14 cellular contexts compared by ENCODE assay signal in genomic region chr18:35526476-35527120, GRCh38. TPM values are rescaled to one million over a fixed set of nuclear protein-coding genes. Genes with fewer than 3 reads are reported as not detected.
DNase-seq lines count a peak whose midpoint lies in the region; ATAC-seq and TF ChIP-seq lines count a peak whose summit lies in the region.
"Had no signal": no experiment of that assay in that cellular context is flagged by ENCODE, and none has a peak within 500 bp of the region (broad histone marks: within the 10 kb centered on the region; RNA-seq: fewer than 3 reads in every experiment).

No MANE protein-coding gene starts in this region.

- CTCF ChIA-PET in WTC11 (lab: Charles Lee) = interaction anchor here (0.9 to 1.8 kb wide), 4 partner anchors 29 to 424 kb away, joined by 3 to 7 read pairs (median 3); no protein-coding TSS in a partner anchor

- POLR2A ChIA-PET in WTC11 (lab: Charles Lee) = no interaction called here

- H3K4me1 Mint-ChIP-seq in WTC11 = peaks cover 37% of the 10 kb centered on the region

- no peaks in the 10 kb centered on the region for H3K9me3 ChIP-seq in smooth muscle cell (replicated peaks; ENCODE audit: low read depth)
- H3K9me3 ChIP-seq: esophagus squamous epithelium, HAP-1 had no signal

- peak overlapping the region; percentile 53 for H3K4me2 ChIP-seq in smooth muscle cell

- ATAC-seq in WTC11 = peak; percentile 61
- ATAC-seq in left ventricle myocardium superior = peak; percentile 51
- ATAC-seq in GM21528 (IDR thresholded peaks at IDR 0.05; ENCODE audit: low FRiP score, unreplicated experiment) = no peak
- no peak for ATAC-seq in HG02852 (IDR thresholded peaks at IDR 0.05; ENCODE audit: unreplicated experiment)
- ATAC-seq in GM21576 (IDR thresholded peaks at IDR 0.05; ENCODE audit: unreplicated experiment) = no peak

- H3K79me2 ChIP-seq in smooth muscle cell (ENCODE audit: low read depth) = no peaks in the 10 kb centered on the region

- no peaks in the 10 kb centered on the region; the same call in 1 of the 2 replicates for H3K27me3 Mint-ChIP-seq in WTC11 (ENCODE audit: low read depth)

- peaks cover 8% of the 10 kb centered on the region for H3K4me1 ChIP-seq in smooth muscle cell (ENCODE audit: low read depth)
- H3K4me1 ChIP-seq: HAP-1 had no signal

- TF ChIP-seq CTCF in WTC11 (IDR thresholded peaks at IDR 0.05) (no peak), smooth muscle cell (IDR thresholded peaks at IDR 0.05; ENCODE audit: borderline replicate concordance, insufficient read depth, poor library complexity, severe bottlenecking) (no peak)

- H3K9ac ChIP-seq in smooth muscle cell (ENCODE audit: low read depth) = no peak overlapping the region

- no peaks in the 10 kb centered on the region for H3K27me3 ChIP-seq in smooth muscle cell (ENCODE audit: low read depth)
- H3K27me3 ChIP-seq: esophagus squamous epithelium had no signal

- no peaks in the 10 kb centered on the region for H3K36me3 ChIP-seq in smooth muscle cell (ENCODE audit: low read depth)
- H3K36me3 ChIP-seq: esophagus squamous epithelium, HAP-1 had no signal

- peak; percentile 46 for DNase-seq in DMS153 (lab: John Stamatoyannopoulos, UW)
- no peak for DNase-seq in DMS153 treated with DMSO at 0.1 percent for 48 hours (lab: John Stamatoyannopoulos, UW; ENCODE audit: unreplicated experiment)
- no peak for DNase-seq in WTC11 (ENCODE audit: low spot score)
- peak; percentile 35 for DNase-seq in left ventricle myocardium superior
- DNase-seq in smooth muscle cell (lab: John Stamatoyannopoulos, UW; ENCODE audit: unreplicated experiment) = no peak
- DNase-seq: 8988T; activated effector memory CD4-positive, alpha-beta T cell treated with anti-CD3 and anti-CD28 coated beads, Interleukin-2, amount 50 U/mL, for 16 hours; esophagus squamous epithelium had no signal

- WGBS in smooth muscle cell (ENCODE audit: low lambda C conversion rate) = 46% methylated on average over 5 of the region's 5 CpGs

- H3K36me3 Mint-ChIP-seq in WTC11 = peaks cover 10% of the 10 kb centered on the region; the same call in 1 of the 2 replicates

- H3K4me3 Mint-ChIP-seq in WTC11 = no peak overlapping the region
- H3K4me3 Mint-ChIP-seq: neural crest cell; T-helper 2 cell treated with Interferon-gamma antibody and Interleukin-4, amounts not matched to agents 5 μg/mL and 100 μg/mL, for 36 hours had no signal

- intact Hi-C loops in left ventricle myocardium superior (cut with micrococcal nuclease) = no loop called here

- H3K27ac Mint-ChIP-seq in WTC11 = 0 out of 2 replicates have a peak overlapping the region, but pooled peaks have one; percentile 3
- H3K27ac Mint-ChIP-seq: T-helper 2 cell treated with Interferon-gamma antibody and Interleukin-4, amounts not matched to agents 5 μg/mL and 100 μg/mL, for 36 hours had no signal

- peaks cover 26% of the 10 kb centered on the region for H3K9me3 Mint-ChIP-seq in WTC11
- H3K9me3 Mint-ChIP-seq: T-helper 2 cell treated with Interferon-gamma antibody and Interleukin-4, amounts not matched to agents 5 μg/mL and 100 μg/mL, for 36 hours had no signal

- H3K4me3 ChIP-seq in smooth muscle cell = no peak overlapping the region
- H3K4me3 ChIP-seq: HAP-1 had no signal

- no peaks in the 10 kb centered on the region for H4K20me1 ChIP-seq in smooth muscle cell (ENCODE audit: low read depth)

- H3F3A ChIP-seq in smooth muscle cell (ENCODE audit: low read depth) = peaks cover 3% of the 10 kb centered on the region

- H3K27ac ChIP-seq in smooth muscle cell (ENCODE audit: low read depth) = no peak overlapping the region

- H2AFZ ChIP-seq in smooth muscle cell (ENCODE audit: low read depth) = no peak overlapping the region

TF ChIP-seq in WTC11, 78 proteins besides CTCF, POLR2A, EP300 and RAD21:
- TF ChIP-seq PRRX2 (CRISPR knock-in tag; IDR thresholded peaks at IDR 0.05) = no peak
- TF ChIP-seq RELA (CRISPR knock-in tag; IDR thresholded peaks at IDR 0.05; ENCODE audit: borderline replicate concordance) = no peak
- no peak for TF ChIP-seq JUN (CRISPR knock-in tag; IDR thresholded peaks at IDR 0.05)
- no peak for TF ChIP-seq NFATC4 (CRISPR knock-in tag; IDR thresholded peaks at IDR 0.05)
- TF ChIP-seq IRF1 (CRISPR knock-in tag; IDR thresholded peaks at IDR 0.05) = no peak
- no peak for TF ChIP-seq E2F1 (CRISPR knock-in tag; IDR thresholded peaks at IDR 0.05)
- TF ChIP-seq ZMAT4 (CRISPR knock-in tag; IDR thresholded peaks at IDR 0.05) = no peak
- no peak for TF ChIP-seq AR (CRISPR knock-in tag; IDR thresholded peaks at IDR 0.05)
- TF ChIP-seq ESRRA (CRISPR knock-in tag; IDR thresholded peaks at IDR 0.05; ENCODE audit: borderline replicate concordance) = no peak
- TF ChIP-seq ATF6 (CRISPR knock-in tag; IDR thresholded peaks at IDR 0.05) = no peak
- TF ChIP-seq IRF2 (CRISPR knock-in tag; IDR thresholded peaks at IDR 0.05; ENCODE audit: borderline replicate concordance, low read depth) = no peak
- no peak for TF ChIP-seq ERG (CRISPR knock-in tag; IDR thresholded peaks at IDR 0.05)

RNA-seq across cellular contexts. Expression of gene INO80C, which starts 28.8 kb away (rescaled TPM):
- total RNA-seq in WTC11 (2021) (42.3 to 49.4 TPM (median 45.6 TPM) in 3 replicates), left ventricle myocardium superior (24.9 TPM), smooth muscle cell (4.8 and 6.8 TPM in 2 replicates)
- polyA plus RNA-seq in smooth muscle cell = 13.9 and 19.2 TPM in 2 replicates

RNA-seq across cellular contexts. Expression of gene GALNT1, which starts 54.9 kb away (rescaled TPM):
- total RNA-seq in WTC11 (2021) (63.1 to 80.1 TPM (median 71.7 TPM) in 3 replicates), left ventricle myocardium superior (47.0 TPM), smooth muscle cell (151 and 193 TPM in 2 replicates)
- 195 and 217 TPM in 2 replicates for polyA plus RNA-seq in smooth muscle cell

Comparison
In these comparisons a context has a peak if more than half of its experiments do, and no peak if none do; other contexts are left out.
1. DNase-seq: peak in DMS153 (single experiment) and left ventricle myocardium superior (single experiment); none in DMS153 treated with DMSO at 0.1 percent for 48 hours (single experiment), WTC11 (single experiment) and smooth muscle cell (single experiment).
2. ATAC-seq: peak in WTC11 (single experiment) and left ventricle myocardium superior (single experiment); none in GM21528 (single experiment), HG02852 (single experiment) and GM21576 (single experiment).